In the genomic region with DNA sequence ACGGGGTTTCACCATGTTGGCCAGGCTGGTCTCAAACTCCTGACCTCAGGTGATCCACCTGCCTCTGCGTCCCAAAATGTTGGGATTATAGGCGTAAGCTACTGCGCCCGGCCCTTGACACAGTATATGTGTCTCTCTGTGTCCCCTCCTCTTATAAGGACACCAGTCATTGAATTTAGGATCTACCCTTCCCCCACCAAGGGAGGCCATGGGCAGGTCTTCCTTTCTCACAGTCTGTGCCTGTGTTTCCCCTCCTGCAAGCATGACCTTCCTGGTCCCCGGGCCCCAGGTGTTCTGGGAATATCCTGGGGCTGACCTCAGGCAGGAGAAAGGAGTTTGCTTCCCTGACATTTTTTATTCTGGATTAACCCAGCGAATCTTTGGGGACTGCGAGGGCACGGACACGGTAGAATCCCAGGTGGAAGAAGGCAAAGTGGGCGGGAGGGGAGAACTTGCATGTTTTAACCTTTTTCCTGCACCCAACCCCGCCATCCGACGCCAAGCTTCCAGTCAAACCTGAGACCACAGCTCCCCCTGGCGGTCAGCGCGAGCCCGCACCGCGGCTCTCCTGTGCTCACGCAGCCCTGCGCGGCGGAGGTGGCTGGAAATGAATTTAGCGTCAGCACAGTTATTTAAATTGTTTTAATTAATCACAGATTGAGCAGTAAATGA, we compare ENCODE assay signal across 1 cellular context.
A peak's percentile ranks its signal among the peaks of the same experiment; 100 is the strongest.
TF ChIP-seq lines count a peak whose summit lies in the region.

No MANE protein-coding gene starts in this region.

TF ChIP-seq in H1, 55 proteins besides CTCF, POLR2A, EP300 and RAD21:
- TF ChIP-seq NANOG (IDR thresholded peaks at IDR 0.05; ENCODE audit: insufficient read depth, low read depth, low read length, poor library complexity, severe bottlenecking) = peak; percentile 6
- TF ChIP-seq HDAC2 (IDR thresholded peaks at IDR 0.05; ENCODE audit: borderline replicate concordance in 1 of 2, low read depth in 2 of 2, low read length in 2 of 2) = no peak
- TF ChIP-seq TEAD4 (IDR thresholded peaks at IDR 0.05; ENCODE audit: low read depth, low read length) = 0 out of 2 replicates have a peak, but pooled peaks have one; percentile 1
- TF ChIP-seq, protein P1, sequence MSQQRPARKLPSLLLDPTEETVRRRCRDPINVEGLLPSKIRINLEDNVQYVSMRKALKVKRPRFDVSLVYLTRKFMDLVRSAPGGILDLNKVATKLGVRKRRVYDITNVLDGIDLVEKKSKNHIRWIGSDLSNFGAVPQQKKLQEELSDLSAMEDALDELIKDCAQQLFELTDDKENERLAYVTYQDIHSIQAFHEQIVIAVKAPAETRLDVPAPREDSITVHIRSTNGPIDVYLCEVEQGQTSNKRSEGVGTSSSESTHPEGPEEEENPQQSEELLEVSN (IDR thresholded peaks at IDR 0.05) = peak; percentile 36; the same call in 1 of the 2 replicates
- TF ChIP-seq YY1 (IDR thresholded peaks at IDR 0.05; ENCODE audit: low read depth, low read length) = 0 out of 2 replicates have a peak, but pooled peaks have one; percentile 34
TF ChIP-seq in H1: peak in this region for 4.
